Comparison of ENCODE assay signal across 28 cellular contexts in genomic region chr22:47512617-47513016, GRCh38.
"Had no signal": no experiment of that assay in that cellular context is flagged by ENCODE, and none has a peak within 500 bp of the region (broad histone marks: within the 10 kb centered on the region; RNA-seq: fewer than 3 reads in every experiment).

No MANE protein-coding gene starts in this region.

- H3K9me3 ChIP-seq: esophagus squamous epithelium, gastrocnemius medialis, lower lobe of right lung, mucosa of descending colon had no signal

- ATAC-seq: effector memory CD8-positive, alpha-beta T cell; esophagus mucosa; gastrocnemius medialis; heart right ventricle; left cardiac atrium; left lung; left ventricle myocardium superior; lower lobe of right lung; mucosa of descending colon had no signal

- H3K36me3 ChIP-seq: esophagus squamous epithelium, gastrocnemius medialis, heart right ventricle, left lung, lower lobe of right lung had no signal

- H3K27ac ChIP-seq: coronary artery, dorsolateral prefrontal cortex, epithelial cell of prostate, esophagus squamous epithelium, gastrocnemius medialis, heart right ventricle, left lung, lower lobe of right lung had no signal

- H3K4me3 ChIP-seq: coronary artery, dorsolateral prefrontal cortex, esophagus squamous epithelium, gastrocnemius medialis, heart right ventricle, left lung, lower lobe of right lung, mucosa of descending colon had no signal

- DNase-seq: dermis blood vessel endothelial cell; dorsolateral prefrontal cortex; effector CD8-positive, alpha-beta T cell; effector memory CD8-positive, alpha-beta T cell; endodermal cell; erythroblast; esophagus squamous epithelium; foreskin fibroblast; foreskin melanocyte; gastrocnemius medialis; glutamatergic neuron; head of caudate nucleus; heart right ventricle; hippocampal formation; left cardiac atrium; left lung; left ventricle myocardium superior; lower lobe of right lung; mesenchymal stem cell; mucosa of descending colon; naive B cell had no signal

- H3K4me1 ChIP-seq: esophagus squamous epithelium, gastrocnemius medialis, heart right ventricle, left lung, lower lobe of right lung had no signal

- FAIRE-seq: colon, endometrium, islet of Langerhans, keratinocyte had no signal

- H3K27me3 ChIP-seq: dorsolateral prefrontal cortex, esophagus squamous epithelium, gastrocnemius medialis had no signal
